ENCODE assay signal across 8 cellular contexts in genomic region chr19:10871711-10872550, GRCh38. TPM values are rescaled to one million over a fixed set of nuclear protein-coding genes. Genes with fewer than 3 reads are reported as not detected.
DNase-seq lines count a peak whose midpoint lies in the region; ATAC-seq lines count a peak whose summit lies in the region.

No MANE protein-coding gene starts in this region.

- peaks cover 8% of the 10 kb centered on the region for H3K36me3 Mint-ChIP-seq in activated CD4-positive, alpha-beta T cell treated with anti-CD3 and anti-CD28 coated beads for 36 hours (ENCODE audit: low read depth)

- H3K9me3 Mint-ChIP-seq in activated CD4-positive, alpha-beta T cell treated with anti-CD3 and anti-CD28 coated beads for 36 hours (ENCODE audit: low read depth), result no peaks in the 10 kb centered on the region
- no peaks in the 10 kb centered on the region for H3K9me3 Mint-ChIP-seq in stimulated activated naive CD8-positive, alpha-beta T cell treated with anti-CD3 and anti-CD28 coated beads, Interleukin-15, amount 100 ng/mL, for 72 hours

- WGBS in mesodermal cell (ENCODE audit: insufficient coverage in 2 of 2), 2 experiments, result 1 to 2% methylated on average over 38 to 89 of the region's 91 CpGs

- ATAC-seq in HG03354 (IDR thresholded peaks at IDR 0.05; ENCODE audit: poor library complexity, severe bottlenecking, unreplicated experiment), result peak; percentile 9
- peak; percentile 0 for ATAC-seq in activated CD4-positive, alpha-beta T cell treated with anti-CD3 and anti-CD28 coated beads for 36 hours
- peak; percentile 11 for ATAC-seq in stimulated activated naive CD8-positive, alpha-beta T cell treated with anti-CD3 and anti-CD28 coated beads, Interleukin-15, amount 100 ng/mL, for 72 hours

- CTCF ChIA-PET in activated CD4-positive, alpha-beta T cell treated with anti-CD3 and anti-CD28 coated beads for 36 hours (lab: Charles Lee), result interaction anchor here (0.5 to 8.8 kb wide), 17 partner anchors 8 to 305 kb away, joined by 3 to 70 read pairs (median 5); partner anchors contain the start of genes DNM2, LDLR and TMED1

- peaks cover 3% of the 10 kb centered on the region for H3K4me1 ChIP-seq in mesodermal cell (ENCODE audit: control insufficient read depth, insufficient read depth, low read length, poor library complexity, severe bottlenecking)

- peak overlapping the region; percentile 67 for H3K27ac ChIP-seq in mesodermal cell (ENCODE audit: low read depth, low read length, severe bottlenecking)

- intact Hi-C loops in activated CD4-positive, alpha-beta T cell treated with anti-CD3 and anti-CD28 coated beads for 36 hours (cut with DNase I, micrococcal nuclease), result loop anchor here (1.0 to 10.0 kb wide), 17 partner anchors 36 to 767 kb away; partner anchors contain the start of genes ILF3 (in 2 of the 2), TIMM29 (in 2 of the 2), TMED1 (in 2 of the 2) and YIPF2 (in 2 of the 2)

- peaks cover 35% of the 10 kb centered on the region for H3K4me1 Mint-ChIP-seq in activated CD4-positive, alpha-beta T cell treated with anti-CD3 and anti-CD28 coated beads for 36 hours
- peaks cover 73% of the 10 kb centered on the region for H3K4me1 Mint-ChIP-seq in stimulated activated naive CD8-positive, alpha-beta T cell treated with anti-CD3 and anti-CD28 coated beads, Interleukin-15, amount 100 ng/mL, for 72 hours

- no peaks in the 10 kb centered on the region for H3K36me3 ChIP-seq in mesodermal cell (ENCODE audit: control insufficient read depth, insufficient read depth, low read length)

- H3K27ac Mint-ChIP-seq in activated CD4-positive, alpha-beta T cell treated with anti-CD3 and anti-CD28 coated beads for 36 hours, result peak overlapping the region; percentile 90
- peak overlapping the region; percentile 52 to 89 for H3K27ac Mint-ChIP-seq in stimulated activated naive CD8-positive, alpha-beta T cell treated with anti-CD3 and anti-CD28 coated beads, Interleukin-15, amount 100 ng/mL, for 72 hours

- H3K9me3 ChIP-seq in mesodermal cell (ENCODE audit: control insufficient read depth, low read length), result no peaks in the 10 kb centered on the region

- H3K27me3 Mint-ChIP-seq in activated CD4-positive, alpha-beta T cell treated with anti-CD3 and anti-CD28 coated beads for 36 hours, result no peaks in the 10 kb centered on the region
- H3K27me3 Mint-ChIP-seq in stimulated activated naive CD8-positive, alpha-beta T cell treated with anti-CD3 and anti-CD28 coated beads, Interleukin-15, amount 100 ng/mL, for 72 hours, result no peaks in the 10 kb centered on the region

- DNase-seq in NCI-H146 (lab: John Stamatoyannopoulos, UW) (peak; percentile 53), NCI-H146 treated with DMSO at 0.1 percent for 48 hours (lab: John Stamatoyannopoulos, UW; ENCODE audit: unreplicated experiment) (no peak), DMS79 (lab: John Stamatoyannopoulos, UW) (no peak)
- peak; percentile 58 for DNase-seq in activated CD4-positive, alpha-beta T cell treated with anti-CD3 and anti-CD28 coated beads for 36 hours
- peak; percentile 34 for DNase-seq in effector CD4-positive, alpha-beta T cell
- peak; percentile 47 to 51 for DNase-seq in stimulated activated naive CD8-positive, alpha-beta T cell treated with anti-CD3 and anti-CD28 coated beads, Interleukin-15, amount 100 ng/mL, for 72 hours

- H3K4me3 Mint-ChIP-seq in activated CD4-positive, alpha-beta T cell treated with anti-CD3 and anti-CD28 coated beads for 36 hours, result peak overlapping the region; percentile 80
- peak overlapping the region; percentile 77 to 83 for H3K4me3 Mint-ChIP-seq in stimulated activated naive CD8-positive, alpha-beta T cell treated with anti-CD3 and anti-CD28 coated beads, Interleukin-15, amount 100 ng/mL, for 72 hours

- POLR2A ChIA-PET in activated CD4-positive, alpha-beta T cell treated with anti-CD3 and anti-CD28 coated beads for 36 hours (lab: Charles Lee), result interaction anchor here (0.8 to 1.1 kb wide), 3 partner anchors 7 to 503 kb away, joined by 3 to 4 read pairs (median 3); partner anchors contain the start of gene TMED1

- H3K4me3 ChIP-seq in mesodermal cell (ENCODE audit: extremely low read depth, insufficient read depth, low read length, poor library complexity, severe bottlenecking), result peak overlapping the region; percentile 90

RNA-seq across cellular contexts. Expression of gene CARM1, which starts 0.6 kb away (rescaled TPM):
- 10 to 100 TPM; 82.3 to 96.8 TPM for total RNA-seq in activated CD4-positive, alpha-beta T cell treated with anti-CD3 and anti-CD28 coated beads for 36 hours
- polyA plus RNA-seq in mesodermal cell (2013, experiment 1 of 2), result 93.2 TPM
- 83.9 TPM for polyA plus RNA-seq in mesodermal cell (2013, experiment 2 of 2)

RNA-seq across cellular contexts. Expression of gene C19orf38, which starts 23.7 kb away (rescaled TPM):
- total RNA-seq in activated CD4-positive, alpha-beta T cell treated with anti-CD3 and anti-CD28 coated beads for 36 hours, result 1 to 10 TPM; 2.7 to 3.6 TPM
- polyA plus RNA-seq in mesodermal cell (2013, experiment 1 of 2), result 0.81 TPM
- not detected for polyA plus RNA-seq in mesodermal cell (2013, experiment 2 of 2)

RNA-seq across cellular contexts. Expression of gene TMED1, which starts 35.9 kb away (rescaled TPM):
- total RNA-seq in activated CD4-positive, alpha-beta T cell treated with anti-CD3 and anti-CD28 coated beads for 36 hours, result 10 to 100 TPM in 1 of 2 experiments, 1 to 10 TPM in 1; 8.7 to 15.3 TPM
- 40.8 TPM for polyA plus RNA-seq in mesodermal cell (2013, experiment 1 of 2)
- 33.7 TPM for polyA plus RNA-seq in mesodermal cell (2013, experiment 2 of 2)

RNA-seq across cellular contexts. Expression of gene YIPF2, which starts 56.5 kb away (rescaled TPM):
- 10 to 100 TPM; 15.8 to 21.3 TPM for total RNA-seq in activated CD4-positive, alpha-beta T cell treated with anti-CD3 and anti-CD28 coated beads for 36 hours
- 75.8 TPM for polyA plus RNA-seq in mesodermal cell (2013, experiment 1 of 2)
- 58.8 TPM for polyA plus RNA-seq in mesodermal cell (2013, experiment 2 of 2)

RNA-seq across cellular contexts. Expression of gene TIMM29, which starts 56.7 kb away (rescaled TPM):
- 10 to 100 TPM in 1 of 2 experiments, 1 to 10 TPM in 1; 8.6 to 15.5 TPM for total RNA-seq in activated CD4-positive, alpha-beta T cell treated with anti-CD3 and anti-CD28 coated beads for 36 hours
- polyA plus RNA-seq in mesodermal cell (2013, experiment 1 of 2), result 17.7 TPM
- polyA plus RNA-seq in mesodermal cell (2013, experiment 2 of 2), result 17.0 TPM

Comparison
In these comparisons a context has a peak if more than half of its experiments do, and no peak if none do; other contexts are left out.
1. DNase-seq: peak in NCI-H146 (single experiment), activated CD4-positive, alpha-beta T cell treated with anti-CD3 and anti-CD28 coated beads for 36 hours (single experiment), effector CD4-positive, alpha-beta T cell (single experiment) and stimulated activated naive CD8-positive, alpha-beta T cell treated with anti-CD3 and anti-CD28 coated beads, Interleukin-15, amount 100 ng/mL, for 72 hours (2 of 2); none in NCI-H146 treated with DMSO at 0.1 percent for 48 hours (single experiment) and DMS79 (single experiment).
2. Peak in every context shown above with its lines, with median percentiles within 50 percentile points of each other: ATAC-seq.